In genomic region chr18:35522130-35522959, GRCh38 we compare ENCODE assay signal across 2 cellular contexts.
TF ChIP-seq lines count a peak whose summit lies in the region.

No MANE protein-coding gene starts in this region.

TF ChIP-seq in HEK293T, 16 proteins besides CTCF, POLR2A, EP300 and RAD21 (continued from another document):
- no peak for TF ChIP-seq PKNOX1 (IDR thresholded peaks at IDR 0.05)
- TF ChIP-seq FOXA1 (IDR thresholded peaks at IDR 0.05), result no peak
- no peak for TF ChIP-seq FOXM1 (IDR thresholded peaks at IDR 0.05; ENCODE audit: borderline replicate concordance)
- TF ChIP-seq NFRKB (IDR thresholded peaks at IDR 0.05), result no peak
- no peak for TF ChIP-seq FOXK2 (IDR thresholded peaks at IDR 0.05)
- no peak for TF ChIP-seq SUZ12 (IDR thresholded peaks at IDR 0.05)
- no peak for TF ChIP-seq L3MBTL2 (conservative IDR thresholded peaks at IDR 0.05)
- no peak for TF ChIP-seq HDGF (IDR thresholded peaks at IDR 0.05; ENCODE audit: borderline replicate concordance)
- TF ChIP-seq BHLHE40 (IDR thresholded peaks at IDR 0.05; ENCODE audit: borderline replicate concordance), result no peak

TF ChIP-seq in K562, 482 proteins besides CTCF, POLR2A, EP300 and RAD21 (continued from another document):
- no peak for TF ChIP-seq ZNF609 (CRISPR knock-in tag; IDR thresholded peaks at IDR 0.05; ENCODE audit: borderline replicate concordance)
- TF ChIP-seq ZHX1 (conservative IDR thresholded peaks at IDR 0.05; ENCODE audit: low read length), result no peak
- no peak for TF ChIP-seq E2F6 (IDR thresholded peaks at IDR 0.05; ENCODE audit: borderline replicate concordance in 1 of 2, extremely low read depth in 1 of 2, insufficient read depth in 1 of 2, insufficient read length in 1 of 2, low read depth in 1 of 2, low read length in 1 of 2, poor library complexity in 1 of 2, severe bottlenecking in 1 of 2)
- TF ChIP-seq ZNF277 (CRISPR knock-in tag; IDR thresholded peaks at IDR 0.05; ENCODE audit: borderline replicate concordance), result no peak
- no peak for TF ChIP-seq ELF2 (CRISPR knock-in tag; IDR thresholded peaks at IDR 0.05)
- no peak for TF ChIP-seq TCF7 (IDR thresholded peaks at IDR 0.05; ENCODE audit: borderline replicate concordance)
- no peak for TF ChIP-seq ETV1 (tag; conservative IDR thresholded peaks at IDR 0.05; ENCODE audit: low read depth)
- no peak for TF ChIP-seq GATAD2A (IDR thresholded peaks at IDR 0.05)
- TF ChIP-seq NFIX (CRISPR knock-in tag; IDR thresholded peaks at IDR 0.05; ENCODE audit: low read depth), result no peak
- TF ChIP-seq VEZF1 (CRISPR knock-in tag; IDR thresholded peaks at IDR 0.05), result no peak
- TF ChIP-seq FOXJ2 (tag; IDR thresholded peaks at IDR 0.05), result no peak
- no peak for TF ChIP-seq GABPB2 (CRISPR knock-in tag; conservative IDR thresholded peaks at IDR 0.05)
- no peak for TF ChIP-seq MAZ (CRISPR knock-in tag; conservative IDR thresholded peaks at IDR 0.05 in 1 of 2, IDR thresholded peaks at IDR 0.05 in 1 of 2)
- TF ChIP-seq PRDM10 (IDR thresholded peaks at IDR 0.05; ENCODE audit: partially characterized antibody), result no peak
- TF ChIP-seq CSDE1 (IDR thresholded peaks at IDR 0.05), result no peak
